In the genomic region with DNA sequence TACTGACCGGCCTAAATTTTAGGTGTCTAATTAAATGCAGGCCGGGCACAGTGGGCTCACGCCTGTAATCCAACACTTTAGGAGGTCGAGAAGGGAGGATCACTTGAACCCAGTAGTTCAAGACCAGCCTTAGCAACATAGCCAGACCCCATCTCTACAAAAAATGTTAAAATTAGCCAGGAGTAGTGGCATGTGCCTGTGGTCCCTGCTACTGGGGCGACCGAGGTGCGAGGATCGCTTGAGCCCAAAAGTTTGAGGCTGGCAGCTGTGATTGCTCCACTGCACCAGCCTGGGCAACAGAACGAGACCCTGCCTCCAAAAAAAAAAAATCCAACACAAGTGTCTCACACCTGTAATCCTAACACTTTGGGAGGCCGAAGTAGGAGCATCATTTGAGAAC, we compare ENCODE assay signal across 1 cellular context.
TF ChIP-seq lines count a peak whose summit lies in the region.

No MANE protein-coding gene starts in this region.

TF ChIP-seq in endothelial cell of umbilical vein, 7 proteins besides CTCF, POLR2A, EP300 and RAD21 (continued from another document):
- TF ChIP-seq, protein P1, sequence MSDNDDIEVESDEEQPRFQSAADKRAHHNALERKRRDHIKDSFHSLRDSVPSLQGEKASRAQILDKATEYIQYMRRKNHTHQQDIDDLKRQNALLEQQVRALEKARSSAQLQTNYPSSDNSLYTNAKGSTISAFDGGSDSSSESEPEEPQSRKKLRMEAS (IDR thresholded peaks at IDR 0.05; ENCODE audit: insufficient read depth, insufficient read length), result no peak
